ENCODE assay signal across 31 cellular contexts in genomic region chr18:34292594-34292993, GRCh38.
"Had no signal": no experiment of that assay in that cellular context is flagged by ENCODE, and none has a peak within 500 bp of the region (broad histone marks: within the 10 kb centered on the region; RNA-seq: fewer than 3 reads in every experiment).

No MANE protein-coding gene starts in this region.

- FAIRE-seq: colon, endometrium, endothelial cell of umbilical vein had no signal

- H3K9me3 ChIP-seq: adrenal gland had no signal

- H3K27me3 ChIP-seq: adrenal gland, body of pancreas, esophagus squamous epithelium, gastroesophageal sphincter, heart right ventricle had no signal

- H3K4me1 ChIP-seq: adrenal gland, body of pancreas, esophagus squamous epithelium, gastroesophageal sphincter, heart right ventricle had no signal

- H3K4me3 ChIP-seq: adrenal gland, body of pancreas, esophagus squamous epithelium, gastroesophageal sphincter, heart right ventricle had no signal

- H3K36me3 ChIP-seq: adrenal gland, esophagus squamous epithelium, gastroesophageal sphincter, heart right ventricle had no signal

- H3K27ac ChIP-seq: adrenal gland, body of pancreas, epithelial cell of prostate, esophagus squamous epithelium, gastroesophageal sphincter, heart right ventricle had no signal

- DNase-seq: activated CD4-positive, alpha-beta memory T cell treated with anti-CD3 and anti-CD28 coated beads for 36 hours; activated CD4-positive, alpha-beta T cell treated with anti-CD3 and anti-CD28 coated beads for 36 hours; activated CD4-positive, alpha-beta T cell treated with anti-CD3 and anti-CD28 coated beads, Interleukin-2, amount 10 ng/mL, durations not matched to agents 24 days and 14 days; activated CD4-positive, CD25-positive, alpha-beta regulatory T cell; activated CD4-positive, CD25-positive, alpha-beta regulatory T cell treated with anti-CD3 and anti-CD28 coated beads, Interleukin-2, amount 50 U/mL, for 72 hours; activated CD8-positive, alpha-beta memory T cell treated with anti-CD3 and anti-CD28 coated beads, Interleukin-2, amount 10 ng/mL, durations not matched to agents 7 days and 5 days; activated CD8-positive, alpha-beta memory T cell treated with anti-CD3 and anti-CD28 coated beads, Interleukin-2, amount 50 U/mL, for 4 hours; activated CD8-positive, alpha-beta T cell treated with anti-CD3 and anti-CD28 coated beads, Interleukin-2, amount 10 ng/mL, durations not matched to agents 7 days and 5 days; activated effector memory CD4-positive, alpha-beta T cell treated with anti-CD3 and anti-CD28 coated beads, Interleukin-2, amount 50 U/mL, for 16 hours; activated naive CD4-positive, alpha-beta T cell treated with anti-CD3 and anti-CD28 coated beads for 36 hours; activated naive CD8-positive, alpha-beta T cell treated with anti-CD3 and anti-CD28 coated beads for 36 hours; activated naive CD8-positive, alpha-beta T cell treated with anti-CD3 and anti-CD28 coated beads, Interleukin-2, amount 50 U/mL, for 24 hours; activated T-cell treated with anti-CD3 and anti-CD28 coated beads, Interleukin-2, amount 50 U/mL, for 1 hour; activated T-cell treated with anti-CD3 and anti-CD28 coated beads, Interleukin-2, amount 50 U/mL, for 48 hours; adrenal gland; amygdala; aorta; body of pancreas; caudate nucleus; cortex of kidney; dermis blood vessel endothelial cell; effector CD8-positive, alpha-beta T cell; esophagus squamous epithelium; foreskin melanocyte; heart right ventricle; T-helper 2 cell had no signal
